26 cellular contexts compared by ENCODE assay signal in the genomic region with DNA sequence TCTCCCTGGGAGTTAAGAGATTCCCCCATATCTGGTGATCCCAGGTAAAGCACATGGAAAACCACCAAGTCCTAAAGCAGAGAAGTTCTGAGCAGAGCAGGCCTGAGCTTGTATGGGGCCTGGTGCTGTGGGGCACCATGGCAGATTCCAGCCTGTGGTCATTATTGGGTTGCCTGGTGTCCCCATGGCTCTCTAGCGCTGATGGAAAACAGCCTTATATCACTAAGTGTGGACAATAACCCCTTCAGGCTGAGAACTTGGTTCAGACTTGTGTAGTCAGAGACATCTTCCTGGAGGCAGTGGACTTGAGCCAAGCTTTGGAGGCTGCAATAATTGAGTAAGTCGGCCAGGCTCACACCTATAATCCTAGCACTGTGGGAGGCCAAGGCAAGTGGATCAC.
DNase-seq lines count a peak whose midpoint lies in the region; ATAC-seq and TF ChIP-seq lines count a peak whose summit lies in the region.
"Had no signal": no experiment of that assay in that cellular context is flagged by ENCODE, and none has a peak within 500 bp of the region (broad histone marks: within the 10 kb centered on the region; RNA-seq: fewer than 3 reads in every experiment).

No MANE protein-coding gene starts in this region.

- ATAC-seq in lung (ENCODE audit: insufficient read depth, low FRiP score), result no peak
- no peak for ATAC-seq in thoracic aorta (ENCODE audit: insufficient number of reproducible peaks, low FRiP score, low read depth)
- ATAC-seq in GM19395 (IDR thresholded peaks at IDR 0.05; ENCODE audit: unreplicated experiment), result no peak
- no peak for ATAC-seq in GM21381 (IDR thresholded peaks at IDR 0.05; ENCODE audit: unreplicated experiment)
- ATAC-seq: esophagus mucosa; HepG2; naive thymus-derived CD4-positive, alpha-beta T cell; stimulated activated memory B cell treated with anti-CD40 and anti-IgM and Interleukin-4, amounts not matched to agents 10 μg/mL and 1 μg/mL and 100 μg/mL, for 72 hours had no signal

- DNase-seq in D341Med (ENCODE audit: low spot score) (peak; percentile 3), epithelial cell of esophagus (ENCODE audit: low read depth) (peak; percentile 22), lung (ENCODE audit: low spot score) (no peak), thoracic aorta (ENCODE audit: low spot score) (no peak), globus pallidus (ENCODE audit: low spot score) (no peak), RWPE1 (ENCODE audit: low spot score) (no peak)
- DNase-seq: activated CD4-positive, alpha-beta memory T cell treated with anti-CD3 and anti-CD28 coated beads, Interleukin-2, amount 10 ng/mL, durations not matched to agents 7 days and 5 days; activated CD4-positive, CD25-positive, alpha-beta regulatory T cell treated with anti-CD3 and anti-CD28 coated beads, Interleukin-2, amount 50 U/mL, for 72 hours; activated effector memory CD4-positive, alpha-beta T cell treated with Interleukin-2 at 50 U/mL for 16 hours; BE2C; DMS79 treated with DMSO at 0.1 percent for 48 hours; effector memory CD4-positive, alpha-beta T cell; naive thymus-derived CD4-positive, alpha-beta T cell; NCI-H1092 treated with DMSO at 0.1 percent for 48 hours; NCI-H2029 treated with DMSO at 0.1 percent for 48 hours; NCI-H345; NCI-H774; stimulated activated CD4-positive, alpha-beta T cell treated with anti-CD3 and anti-CD28 coated beads, Interleukin-2, amount 100 ng/mL, for 48 hours had no signal

- no peaks in the 10 kb centered on the region for H3K36me3 ChIP-seq in lung (ENCODE audit: control insufficient read depth in 2 of 2, insufficient read depth in 2 of 2, low read length in 2 of 2)
- H3K36me3 ChIP-seq in thoracic aorta, result no peaks in the 10 kb centered on the region
- H3K36me3 ChIP-seq: BE2C, HAP-1 had no signal

- POLR2A ChIA-PET in RWPE1 (lab: Yijun Ruan, JAX; ENCODE audit: low non-redundant PET), result no interaction called here

- 96% methylated on average over 2 of the region's 2 CpGs for WGBS in lung, 2 donors

- peaks cover 20 to 28% of the 10 kb centered on the region in 2 donors for H3K4me1 ChIP-seq in lung (ENCODE audit: control insufficient read depth in 2 of 2, insufficient read depth in 2 of 2, low read length in 2 of 2)
- H3K4me1 ChIP-seq in thoracic aorta (ENCODE audit: control insufficient read depth in 1 of 2, low read depth in 2 of 2), result peaks cover 24 to 53% of the 10 kb centered on the region in 2 donors
- H3K4me1 ChIP-seq: HAP-1 had no signal

- CTCF ChIA-PET in RWPE1 (lab: Yijun Ruan, JAX), result no interaction called here

- H3K27ac ChIP-seq in lung (ENCODE audit: low read depth in 1 of 2, low read length in 1 of 2) (peak overlapping the region; percentile 28 to 84), thoracic aorta (peak overlapping the region; percentile 60 to 77), RWPE1 (no peak overlapping the region)
- H3K27ac ChIP-seq: HL-60, SK-N-MC had no signal

- H3K27me3 ChIP-seq in lung (ENCODE audit: control insufficient read depth, insufficient read depth), result no peaks in the 10 kb centered on the region
- no peaks in the 10 kb centered on the region for H3K27me3 ChIP-seq in thoracic aorta (replicated peaks; ENCODE audit: insufficient read depth)
- H3K27me3 ChIP-seq: BE2C had no signal

- H3K9me3 ChIP-seq in lung (ENCODE audit: control insufficient read depth in 2 of 2, insufficient read depth in 1 of 2, low read length in 1 of 2), result no peaks in the 10 kb centered on the region
- no peaks in the 10 kb centered on the region for H3K9me3 ChIP-seq in thoracic aorta
- H3K9me3 ChIP-seq: BE2C, HAP-1 had no signal

- H3K4me3 ChIP-seq in epithelial cell of esophagus (ENCODE audit: low read length), result no peak overlapping the region
- no peak overlapping the region for H3K4me3 ChIP-seq in lung
- no peak overlapping the region for H3K4me3 ChIP-seq in thoracic aorta
- H3K4me3 ChIP-seq: HAP-1, SK-N-MC had no signal

- TF ChIP-seq CTCF in epithelial cell of esophagus (IDR thresholded peaks at IDR 0.05; ENCODE audit: insufficient read depth, low read depth, low read length, missing control alignments) (no peak), lung (IDR thresholded peaks at IDR 0.05; ENCODE audit: control extremely low read depth, extremely low read depth) (no peak), thoracic aorta (IDR thresholded peaks at IDR 0.05) (no peak), RWPE1 (conservative IDR thresholded peaks at IDR 0.05; ENCODE audit: low read depth) (no peak)

Comparison
In these comparisons a context has a peak if more than half of its experiments do, and no peak if none do; other contexts are left out.
1. DNase-seq: peak in D341Med (single experiment) and epithelial cell of esophagus (single experiment); none in lung (single experiment), thoracic aorta (single experiment), globus pallidus (single experiment) and RWPE1 (single experiment).